In genomic region chr13:59514316-59514715, GRCh38 we compare ENCODE assay signal across 21 cellular contexts.
"Had no signal": no experiment of that assay in that cellular context is flagged by ENCODE, and none has a peak within 500 bp of the region (broad histone marks: within the 10 kb centered on the region; RNA-seq: fewer than 3 reads in every experiment).

No MANE protein-coding gene starts in this region.

- H3K4me2 ChIP-seq: SK-N-SH had no signal

- ATAC-seq: Panc1, PC-3 had no signal

- H3K9me3 ChIP-seq: SK-N-SH had no signal

- DNase-seq: KBM-7; MV-4-11; NCI-H1048; NCI-H1105; NCI-H1417; NCI-H1436 treated with DMSO at 0.1 percent for 48 hours; NCI-H1694; NCI-H187 treated with DMSO at 0.1 percent for 48 hours; NCI-H2029 treated with DMSO at 0.1 percent for 48 hours; NCI-H2107; NCI-H2227 treated with DMSO at 0.1 percent for 48 hours; NCI-H524; NCI-H526 treated with DMSO at 0.1 percent for 48 hours; NCI-H748 treated with DMSO at 0.1 percent for 48 hours; NK-92 treated with Interleukin-12 subunit alpha and Interleukin-12 subunit beta, amount 100 ng/mL, for 24 hours; PC-3; SHP77; SK-N-SH; SW 1271 had no signal

- H3K9ac ChIP-seq: SK-N-SH had no signal

- H3K27ac ChIP-seq: RWPE1 had no signal
